16 cellular contexts compared by ENCODE assay signal in genomic region chr10:15295540-15296325, GRCh38.
"Had no signal": no experiment of that assay in that cellular context is flagged by ENCODE, and none has a peak within 500 bp of the region (broad histone marks: within the 10 kb centered on the region; RNA-seq: fewer than 3 reads in every experiment).

No MANE protein-coding gene starts in this region.

- ATAC-seq: esophagus mucosa, foreskin keratinocyte, heart left ventricle, T-helper 17 cell had no signal

- H3K4me3 ChIP-seq: heart left ventricle, skin epidermis, stomach, uterus had no signal

- H3K4me1 ChIP-seq: foreskin keratinocyte, parathyroid adenoma, uterus had no signal

- H2AFZ ChIP-seq: parathyroid adenoma had no signal

- H3K27me3 ChIP-seq: brain microvascular endothelial cell, foreskin keratinocyte, heart left ventricle, stomach, uterus had no signal

- H3K36me3 Mint-ChIP-seq: memory B cell had no signal

- H3K27me3 Mint-ChIP-seq: T-helper 17 cell had no signal

- H3K36me3 ChIP-seq: brain microvascular endothelial cell, heart left ventricle, stomach, uterus had no signal

- H3K9me3 ChIP-seq: heart left ventricle, stomach, uterus had no signal

- DNase-seq: activated CD4-positive, alpha-beta T cell treated with anti-CD3 and anti-CD28 coated beads, Interleukin-2, amount 50 U/mL, for 4 hours; activated CD4-positive, CD25-positive, alpha-beta regulatory T cell; activated T-cell treated with anti-CD3 and anti-CD28 coated beads, Interleukin-2, amount 50 U/mL, for 1 hour; brain microvascular endothelial cell; cerebellar nuclear complex; foreskin keratinocyte; heart left ventricle; stomach; T-helper 17 cell; uterus had no signal

- H3K4me3 Mint-ChIP-seq: activated naive CD4-positive, alpha-beta T cell treated with anti-CD3 and anti-CD28 coated beads, Interleukin-2, amount 50 U/mL, for 24 hours; dendritic cell treated with granulocyte-macrophage colony-stimulating factor and Interleukin-4, amounts not matched to agents 40 ng/mL and 50 ng/mL, for 4 days; memory B cell; T-helper 17 cell had no signal

- H3K27ac Mint-ChIP-seq: activated naive CD4-positive, alpha-beta T cell treated with anti-CD3 and anti-CD28 coated beads, Interleukin-2, amount 50 U/mL, for 24 hours; memory B cell; T-helper 17 cell had no signal

- H3K27ac ChIP-seq: brain microvascular endothelial cell, foreskin keratinocyte, parathyroid adenoma, skin epidermis, uterus had no signal

- H3K79me2 ChIP-seq: parathyroid adenoma had no signal

- H3K9me3 Mint-ChIP-seq: activated naive CD4-positive, alpha-beta T cell treated with anti-CD3 and anti-CD28 coated beads, Interleukin-2, amount 50 U/mL, for 24 hours; dendritic cell treated with granulocyte-macrophage colony-stimulating factor and Interleukin-4, amounts not matched to agents 40 ng/mL and 50 ng/mL, for 4 days; memory B cell had no signal

- H3K9ac ChIP-seq: parathyroid adenoma had no signal

- H3K4me1 Mint-ChIP-seq: activated naive CD4-positive, alpha-beta T cell treated with anti-CD3 and anti-CD28 coated beads, Interleukin-2, amount 50 U/mL, for 24 hours; memory B cell had no signal
